9 cellular contexts compared by ENCODE assay signal in genomic region chr7:90246184-90246583, GRCh38. TPM values are rescaled to one million over a fixed set of nuclear protein-coding genes. Genes with fewer than 3 reads are reported as not detected.
A peak's percentile ranks its signal among the peaks of the same experiment; 100 is the strongest.
DNase-seq lines count a peak whose midpoint lies in the region; ATAC-seq and TF ChIP-seq lines count a peak whose summit lies in the region.
"Had no signal": no experiment of that assay in that cellular context is flagged by ENCODE, and none has a peak within 500 bp of the region (broad histone marks: within the 10 kb centered on the region; RNA-seq: fewer than 3 reads in every experiment).

No MANE protein-coding gene starts in this region.

- no peaks in the 10 kb centered on the region for H3K36me3 Mint-ChIP-seq in activated CD8-positive, alpha-beta T cell treated with anti-CD3 and anti-CD28 coated beads for 36 hours (ENCODE audit: low read depth)

- H3K27ac Mint-ChIP-seq in activated CD8-positive, alpha-beta T cell treated with anti-CD3 and anti-CD28 coated beads for 36 hours, result no peak overlapping the region

- H3K9me3 Mint-ChIP-seq in activated CD8-positive, alpha-beta T cell treated with anti-CD3 and anti-CD28 coated beads for 36 hours, result no peaks in the 10 kb centered on the region

- ATAC-seq in activated CD8-positive, alpha-beta T cell treated with anti-CD3 and anti-CD28 coated beads for 36 hours, result no peak
- ATAC-seq in HG03280 (IDR thresholded peaks at IDR 0.05; ENCODE audit: unreplicated experiment) (no peak), HG03039 (IDR thresholded peaks at IDR 0.05; ENCODE audit: unreplicated experiment) (no peak)

- peak; percentile 67 for DNase-seq in GM04503 (ENCODE audit: low read depth)
- no peak for DNase-seq in activated CD8-positive, alpha-beta T cell treated with anti-CD3 and anti-CD28 coated beads for 36 hours
- peak; percentile 30 for DNase-seq in iPS DF 19.7 (ENCODE audit: low read depth, low spot score)
- DNase-seq in retina, result peak; percentile 35
- DNase-seq in occipital lobe (lab: John Stamatoyannopoulos, UW), result no peak
- no peak for DNase-seq in SW480 (ENCODE audit: low spot score)
- DNase-seq: activated CD4-positive, CD25-positive, alpha-beta regulatory T cell had no signal

- peaks cover 47% of the 10 kb centered on the region for H3K27me3 Mint-ChIP-seq in activated CD8-positive, alpha-beta T cell treated with anti-CD3 and anti-CD28 coated beads for 36 hours

- peaks cover 11% of the 10 kb centered on the region for H3K4me1 Mint-ChIP-seq in activated CD8-positive, alpha-beta T cell treated with anti-CD3 and anti-CD28 coated beads for 36 hours (ENCODE audit: low read depth)

- TF ChIP-seq CTCF in activated CD8-positive, alpha-beta T cell treated with anti-CD3 and anti-CD28 coated beads for 36 hours (IDR thresholded peaks at IDR 0.05), result no peak

- intact Hi-C loops in activated CD8-positive, alpha-beta T cell treated with anti-CD3 and anti-CD28 coated beads for 36 hours (cut with micrococcal nuclease), result loop anchor here (10.0 kb wide), 1 partner anchor 179 kb away; no protein-coding TSS in a partner anchor

- peak overlapping the region; percentile 75 for H3K4me3 Mint-ChIP-seq in activated CD8-positive, alpha-beta T cell treated with anti-CD3 and anti-CD28 coated beads for 36 hours

- POLR2A ChIA-PET in activated CD8-positive, alpha-beta T cell treated with anti-CD3 and anti-CD28 coated beads for 36 hours (lab: Charles Lee), result no interaction called here

- CTCF ChIA-PET in activated CD8-positive, alpha-beta T cell treated with anti-CD3 and anti-CD28 coated beads for 36 hours (lab: Charles Lee), result interaction anchor here (0.5 to 1.6 kb wide), 5 partner anchors 12 to 182 kb away, joined by 3 read pairs; no protein-coding TSS in a partner anchor

RNA-seq across cellular contexts. Expression of gene CFAP69, which starts 1.2 kb away (rescaled TPM):
- total RNA-seq in activated CD8-positive, alpha-beta T cell treated with anti-CD3 and anti-CD28 coated beads for 36 hours, result under 1 TPM; 0.07 to 0.69 TPM
- 6.2 TPM for total RNA-seq in occipital lobe

RNA-seq across cellular contexts. Expression of gene STEAP2, which starts 34.6 kb away (rescaled TPM):
- total RNA-seq in activated CD8-positive, alpha-beta T cell treated with anti-CD3 and anti-CD28 coated beads for 36 hours, result not detected
- total RNA-seq in occipital lobe, result 2.3 TPM

Comparison
In these comparisons a context has a peak if more than half of its experiments do, and no peak if none do; other contexts are left out.
1. DNase-seq: peak in GM04503 (single experiment), iPS DF 19.7 (single experiment) and retina (single experiment); none in activated CD8-positive, alpha-beta T cell treated with anti-CD3 and anti-CD28 coated beads for 36 hours (single experiment), occipital lobe (single experiment) and SW480 (single experiment).